ENCODE assay signal across 1 cellular context in genomic region chr1:246572795-246573194, GRCh38.
TF ChIP-seq lines count a peak whose summit lies in the region.

No MANE protein-coding gene starts in this region.

TF ChIP-seq in K562, 482 proteins besides CTCF, POLR2A, EP300 and RAD21:
- TF ChIP-seq KLF1 (tag; IDR thresholded peaks at IDR 0.05) (no peak), CEBPB (tag; IDR thresholded peaks at IDR 0.05) (peak; percentile 64; the same call in 1 of the 2 replicates), ZNF695 (CRISPR knock-in tag; IDR thresholded peaks at IDR 0.05) (no peak), ASH1L (IDR thresholded peaks at IDR 0.05; ENCODE audit: borderline replicate concordance, low read depth, partially characterized antibody) (no peak), NFE2L1 (tag; IDR thresholded peaks at IDR 0.05; ENCODE audit: borderline replicate concordance, low read depth) (no peak), ZFX (CRISPR knock-in tag; IDR thresholded peaks at IDR 0.05) (no peak), ZNF75A (CRISPR knock-in tag; IDR thresholded peaks at IDR 0.05) (no peak), KAT8 (IDR thresholded peaks at IDR 0.05; ENCODE audit: low read depth) (no peak), SMARCA4 (IDR thresholded peaks at IDR 0.05) (peak; percentile 32; the same call in 1 of the 2 replicates), DPF2 (IDR thresholded peaks at IDR 0.05) (no peak), ZFP91 (CRISPR knock-in tag; IDR thresholded peaks at IDR 0.05) (no peak), U2AF2 (optimal IDR thresholded peaks at IDR 0.05; ENCODE audit: low read depth, low read length) (no peak), DACH1 (IDR thresholded peaks at IDR 0.05; ENCODE audit: partially characterized antibody) (no peak), ZNF778 (CRISPR knock-in tag; IDR thresholded peaks at IDR 0.05) (no peak), RBFOX2 (IDR thresholded peaks at IDR 0.05; ENCODE audit: low read depth, low read length) (no peak), ZNF785 (CRISPR knock-in tag; IDR thresholded peaks at IDR 0.05) (no peak), SIX5 (IDR thresholded peaks at IDR 0.05; ENCODE audit: borderline replicate concordance in 1 of 2, insufficient read depth in 1 of 2, low read depth in 1 of 2, low read length in 2 of 2) (no peak), DMBX1 (CRISPR knock-in tag; IDR thresholded peaks at IDR 0.05; ENCODE audit: borderline replicate concordance) (0 out of 2 replicates have a peak, but pooled peaks have one; percentile 24), XRCC4 (IDR thresholded peaks at IDR 0.05; ENCODE audit: extremely low read depth, insufficient read depth, insufficient read length) (no peak), KLF16 (IDR thresholded peaks at IDR 0.05) (no peak), CLOCK (CRISPR knock-in tag; IDR thresholded peaks at IDR 0.05; ENCODE audit: borderline replicate concordance) (no peak), JUND (IDR thresholded peaks at IDR 0.05; ENCODE audit: borderline replicate concordance, low read depth, low read length) (0 out of 2 replicates have a peak, but pooled peaks have one; percentile 26), JUND (tag; IDR thresholded peaks at IDR 0.05; ENCODE audit: borderline replicate concordance, low read depth, low read length) (no peak), ZNF740 (CRISPR knock-in tag; IDR thresholded peaks at IDR 0.05) (no peak), ZNF740 (tag; IDR thresholded peaks at IDR 0.05) (0 out of 4 replicates have a peak, but pooled peaks of 1 of the 2 experiments have one; percentile 31), TFE3 (CRISPR knock-in tag; IDR thresholded peaks at IDR 0.05) (no peak), RNF219 (CRISPR knock-in tag; IDR thresholded peaks at IDR 0.05) (no peak), TCF15 (CRISPR knock-in tag; IDR thresholded peaks at IDR 0.05) (no peak), ZNF140 (CRISPR knock-in tag; IDR thresholded peaks at IDR 0.05) (no peak), TRIM25 (IDR thresholded peaks at IDR 0.05; ENCODE audit: borderline replicate concordance) (no peak), ZFP1 (CRISPR knock-in tag; IDR thresholded peaks at IDR 0.05) (no peak), ZNF395 (CRISPR knock-in tag; IDR thresholded peaks at IDR 0.05) (0 out of 2 replicates have a peak, but pooled peaks have one; percentile 20), ZNF589 (CRISPR knock-in tag; IDR thresholded peaks at IDR 0.05; ENCODE audit: low read depth) (no peak), HMBOX1 (IDR thresholded peaks at IDR 0.05) (0 out of 2 replicates have a peak, but pooled peaks have one; percentile 14), HDGF (IDR thresholded peaks at IDR 0.05) (no peak)
